ENCODE assay signal across 16 cellular contexts in the genomic region with DNA sequence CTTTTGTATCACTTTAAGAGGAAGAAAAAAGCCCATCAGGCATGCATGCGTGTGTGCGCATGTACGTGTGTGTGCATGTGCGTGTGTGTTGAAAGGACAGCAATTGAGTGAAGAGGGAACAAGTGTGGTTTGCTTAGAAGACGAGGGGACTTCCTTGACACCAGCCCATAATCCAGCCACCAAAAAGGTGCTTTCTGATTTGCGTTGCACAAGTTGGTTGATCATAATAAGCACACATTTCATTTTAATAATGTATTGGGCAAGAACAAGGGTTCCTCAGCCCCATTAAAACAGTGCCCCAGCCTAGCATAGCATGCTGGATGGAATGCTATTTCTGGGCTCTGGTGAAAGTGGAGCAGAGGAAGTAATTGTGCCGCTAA.
A peak's percentile ranks its signal among the peaks of the same experiment; 100 is the strongest.
DNase-seq lines count a peak whose midpoint lies in the region; ATAC-seq and TF ChIP-seq lines count a peak whose summit lies in the region.
"Had no signal": no experiment of that assay in that cellular context is flagged by ENCODE, and none has a peak within 500 bp of the region (broad histone marks: within the 10 kb centered on the region; RNA-seq: fewer than 3 reads in every experiment).

No MANE protein-coding gene starts in this region.

- H3K36me3 Mint-ChIP-seq in CD4-positive, alpha-beta memory T cell: no peaks in the 10 kb centered on the region

- H4K20me1 ChIP-seq in OCI-LY7 (ENCODE audit: insufficient read depth, low read length) (no peaks in the 10 kb centered on the region), fibroblast of lung (ENCODE audit: control insufficient read depth, extremely low read depth, insufficient read depth, low read length) (no peaks in the 10 kb centered on the region)

- H3K9me2 ChIP-seq in OCI-LY7 (ENCODE audit: insufficient read depth, low read length): no peaks in the 10 kb centered on the region

- H3K27ac Mint-ChIP-seq in CD4-positive, alpha-beta memory T cell: no peak overlapping the region
- H3K27ac Mint-ChIP-seq: IgD-negative memory B cell had no signal

- POLR2A ChIA-PET in OCI-LY7 (lab: Charles Lee): interaction anchor here (0.6 kb wide), 1 partner anchor 698 kb away, joined by 3 read pairs; no protein-coding TSS in a partner anchor
- POLR2A ChIA-PET in CD4-positive, alpha-beta memory T cell (lab: Charles Lee; ENCODE audit: partially characterized antibody): no interaction called here

- H3K36me3 ChIP-seq in OCI-LY7 (ENCODE audit: insufficient read depth, low read length): no peaks in the 10 kb centered on the region
- no peaks in the 10 kb centered on the region for H3K36me3 ChIP-seq in fibroblast of lung (ENCODE audit: control insufficient read depth, insufficient read depth, low read length)
- H3K36me3 ChIP-seq in upper lobe of right lung: no peaks in the 10 kb centered on the region
- H3K36me3 ChIP-seq in CD4-positive, alpha-beta memory T cell (ENCODE audit: insufficient read depth, low read length): no peaks in the 10 kb centered on the region
- H3K36me3 ChIP-seq: brain microvascular endothelial cell, gastroesophageal sphincter had no signal

- CTCF ChIA-PET in OCI-LY7 (lab: Charles Lee; ENCODE audit: unreplicated experiment): no interaction called here
- CTCF ChIA-PET in CD4-positive, alpha-beta memory T cell (lab: Charles Lee; ENCODE audit: partially characterized antibody): no interaction called here

- H2AFZ ChIP-seq in OCI-LY7 (ENCODE audit: low read length): peak overlapping the region; percentile 66
- H2AFZ ChIP-seq in fibroblast of lung (ENCODE audit: low read length): no peak overlapping the region

- ATAC-seq in left cardiac atrium (peak; percentile 38 to 59), upper lobe of right lung (peak; percentile 43), HG03045 (IDR thresholded peaks at IDR 0.05; ENCODE audit: unreplicated experiment) (no peak)

- H3K4me3 ChIP-seq in OCI-LY7 (ENCODE audit: low read depth, low read length, poor library complexity, severe bottlenecking): no peak overlapping the region
- H3K4me3 ChIP-seq in fibroblast of lung (replicated peaks in 1 of 4; ENCODE audit: control extremely low read depth in 1 of 4, insufficient read depth in 1 of 4, low read depth in 3 of 4, low read length in 4 of 4): no peak overlapping the region
- H3K4me3 ChIP-seq in upper lobe of right lung: no peak overlapping the region
- no peak overlapping the region for H3K4me3 ChIP-seq in CD4-positive, alpha-beta memory T cell (ENCODE audit: low read length in 2 of 2)
- H3K4me3 ChIP-seq: gastroesophageal sphincter had no signal

- DNase-seq in left cardiac atrium (no peak), cardiac septum (ENCODE audit: low spot score) (no peak), OCI-LY7 (ENCODE audit: low spot score) (peak; percentile 2), fibroblast of lung (ENCODE audit: low read depth in 2 of 2) (no peak), upper lobe of right lung (no peak), NCI-H774 (lab: John Stamatoyannopoulos, UW) (no peak)
- DNase-seq in CD4-positive, alpha-beta memory T cell: no peak
- DNase-seq: AML-193; DND-41; effector CD4-positive, alpha-beta T cell; NCI-H1436; NCI-H510A had no signal

- peaks cover 0 to 19% (median 8%) of the 10 kb centered on the region in 8 donors for H3K9me3 Mint-ChIP-seq in CD4-positive, alpha-beta memory T cell

- peaks cover 0 to 4% (median 2%) of the 10 kb centered on the region in 4 donors for H3K4me1 Mint-ChIP-seq in CD4-positive, alpha-beta memory T cell
- H3K4me1 Mint-ChIP-seq: IgD-negative memory B cell had no signal

- H3K9me3 ChIP-seq in OCI-LY7 (ENCODE audit: low read length) (no peaks in the 10 kb centered on the region), fibroblast of lung (ENCODE audit: control insufficient read depth, insufficient read depth, low read depth, low read length) (no peaks in the 10 kb centered on the region), upper lobe of right lung (no peaks in the 10 kb centered on the region)
- H3K9me3 ChIP-seq in CD4-positive, alpha-beta memory T cell (ENCODE audit: control insufficient read depth in 1 of 2, low read length in 2 of 2): no peaks in the 10 kb centered on the region
- H3K9me3 ChIP-seq: gastroesophageal sphincter had no signal

- H3K27me3 Mint-ChIP-seq in CD4-positive, alpha-beta memory T cell: peaks cover 15 to 21% of the 10 kb centered on the region in 2 donors
- H3K27me3 Mint-ChIP-seq: IgD-negative memory B cell had no signal

- no peak overlapping the region for H3K9ac ChIP-seq in fibroblast of lung (ENCODE audit: insufficient read depth, low read length)

- H3K27ac ChIP-seq in OCI-LY7 (ENCODE audit: low read depth, low read length, poor library complexity, severe bottlenecking): no peak overlapping the region
- no peak overlapping the region for H3K27ac ChIP-seq in fibroblast of lung (ENCODE audit: insufficient read depth, low read length)
- no peak overlapping the region for H3K27ac ChIP-seq in upper lobe of right lung
- H3K27ac ChIP-seq in CD4-positive, alpha-beta memory T cell (ENCODE audit: low read depth, low read length): no peak overlapping the region
- H3K27ac ChIP-seq: gastroesophageal sphincter had no signal

- no peaks in the 10 kb centered on the region for H3K27me3 ChIP-seq in fibroblast of lung (ENCODE audit: control insufficient read depth, insufficient read depth, low read length)
- H3K27me3 ChIP-seq in upper lobe of right lung: peaks cover 11% of the 10 kb centered on the region
- no peaks in the 10 kb centered on the region for H3K27me3 ChIP-seq in CD4-positive, alpha-beta memory T cell (ENCODE audit: insufficient read depth, low read length)
- H3K27me3 ChIP-seq: brain microvascular endothelial cell, gastroesophageal sphincter had no signal

- intact Hi-C loops in left cardiac atrium (cut with DNase I) (no loop called here), cardiac septum (cut with DNase I) (no loop called here), OCI-LY7 (cut with micrococcal nuclease; ENCODE audit: unreplicated experiment) (no loop called here), upper lobe of right lung (cut with DNase I) (no loop called here)
- intact Hi-C loops in CD4-positive, alpha-beta memory T cell (cut with micrococcal nuclease): no loop called here

- H3K79me2 ChIP-seq in OCI-LY7 (ENCODE audit: insufficient read depth, low read depth, low read length): no peaks in the 10 kb centered on the region
- no peaks in the 10 kb centered on the region for H3K79me2 ChIP-seq in fibroblast of lung (ENCODE audit: control insufficient read depth, insufficient read depth, low read length)

- H3K4me2 ChIP-seq in OCI-LY7 (ENCODE audit: low read length) (peak overlapping the region; percentile 29; the same call in 1 of the 2 replicates), fibroblast of lung (ENCODE audit: extremely low read depth, insufficient read depth, low read length) (peak overlapping the region; percentile 60)

- no peak for TF ChIP-seq CTCF in OCI-LY7 (conservative IDR thresholded peaks at IDR 0.05; ENCODE audit: low read length)
- no peak for TF ChIP-seq CTCF in fibroblast of lung (conservative IDR thresholded peaks at IDR 0.05 in 1 of 2, IDR thresholded peaks at IDR 0.05 in 1 of 2; ENCODE audit: low read depth in 1 of 2, low read length in 2 of 2)
- TF ChIP-seq CTCF in upper lobe of right lung (IDR thresholded peaks at IDR 0.05): no peak

- no TSS peak for BruUV-seq in OCI-LY7 (replicated peaks; lab: Mats Ljungman, UMichigan)

- no peak overlapping the region for H3K4me3 Mint-ChIP-seq in CD4-positive, alpha-beta memory T cell
- H3K4me3 Mint-ChIP-seq: IgD-negative memory B cell had no signal

- H3K4me1 ChIP-seq in OCI-LY7 (ENCODE audit: insufficient read depth, low read length, poor library complexity, severe bottlenecking) (peaks cover 8% of the 10 kb centered on the region), fibroblast of lung (ENCODE audit: control insufficient read depth, extremely low read depth, insufficient read depth, low read length) (peaks cover 7% of the 10 kb centered on the region), upper lobe of right lung (peaks cover 12% of the 10 kb centered on the region)
- H3K4me1 ChIP-seq in CD4-positive, alpha-beta memory T cell (ENCODE audit: insufficient read depth, low read length): no peaks in the 10 kb centered on the region
